ENCODE assay signal across 20 cellular contexts in genomic region chr1:94999456-95000131, GRCh38.
DNase-seq lines count a peak whose midpoint lies in the region; ATAC-seq, FAIRE-seq and TF ChIP-seq lines count a peak whose summit lies in the region.
"Had no signal": no experiment of that assay in that cellular context is flagged by ENCODE, and none has a peak within 500 bp of the region (broad histone marks: within the 10 kb centered on the region; RNA-seq: fewer than 3 reads in every experiment).

No MANE protein-coding gene starts in this region.

- H3K27me3 ChIP-seq in astrocyte (ENCODE audit: insufficient read depth, low read length) (no peaks in the 10 kb centered on the region), neural progenitor cell (no peaks in the 10 kb centered on the region), psoas muscle (ENCODE audit: insufficient read depth in 3 of 3, low read length in 2 of 3) (no peaks in the 10 kb centered on the region)
- H3K27me3 ChIP-seq: BE2C had no signal

- H4K20me1 ChIP-seq in astrocyte (ENCODE audit: insufficient read depth, low read length) = no peaks in the 10 kb centered on the region
- H4K20me1 ChIP-seq in neural progenitor cell (ENCODE audit: low read depth) = no peaks in the 10 kb centered on the region

- H3K4me3 ChIP-seq in HEK293 (ENCODE audit: low read depth, low read length) (no peak overlapping the region), astrocyte (ENCODE audit: insufficient read depth, low read depth, low read length) (no peak overlapping the region), neural progenitor cell (no peak overlapping the region), psoas muscle (no peak overlapping the region)
- H3K4me3 ChIP-seq: A549 had no signal

- H3K27ac Mint-ChIP-seq in astrocyte (ENCODE audit: unreplicated experiment) (peak overlapping the region; percentile 48), neural progenitor cell (peak overlapping the region; percentile 84)
- H3K27ac Mint-ChIP-seq: CD8-positive, alpha-beta T cell had no signal

- H3K27ac ChIP-seq in HEK293 (ENCODE audit: extremely low read depth, low read depth, low read length) (no peak overlapping the region), astrocyte (ENCODE audit: low read depth, low read length) (no peak overlapping the region), neural progenitor cell (no peak overlapping the region), psoas muscle (no peak overlapping the region)
- H3K27ac ChIP-seq: A549, C4-2B had no signal

- H3K36me3 ChIP-seq in HEK293 (ENCODE audit: control insufficient read depth in 2 of 2, insufficient read depth in 1 of 2, low read length in 2 of 2) = no peaks in the 10 kb centered on the region
- no peaks in the 10 kb centered on the region for H3K36me3 ChIP-seq in astrocyte (ENCODE audit: insufficient read depth, low read length)
- no peaks in the 10 kb centered on the region for H3K36me3 ChIP-seq in neural progenitor cell
- H3K36me3 ChIP-seq in psoas muscle (ENCODE audit: insufficient read depth in 1 of 2, low read depth in 1 of 2) = no peaks in the 10 kb centered on the region
- H3K36me3 ChIP-seq: BE2C had no signal

- H3K4me1 ChIP-seq in HEK293 (ENCODE audit: control insufficient read depth, insufficient read depth, low read length) (peaks cover 9% of the 10 kb centered on the region), astrocyte (ENCODE audit: insufficient read depth, low read length) (peaks cover 12% of the 10 kb centered on the region), neural progenitor cell (peaks cover 38% of the 10 kb centered on the region), psoas muscle (no peaks in the 10 kb centered on the region)
- H3K4me1 ChIP-seq: BE2C had no signal

- DNase-seq in astrocyte (ENCODE audit: low read depth) (no peak), left ventricle myocardium superior (no peak), neural progenitor cell (ENCODE audit: low spot score) (no peak), psoas muscle (no peak)
- DNase-seq: BE2C; CD8-positive, alpha-beta T cell; COR-L47; DMS153; DMS79 treated with DMSO at 0.1 percent for 48 hours; GDM1; HCEC 1CT had no signal

- H3K9ac ChIP-seq in astrocyte (ENCODE audit: low read length) (no peak overlapping the region), neural progenitor cell (no peak overlapping the region)

- FAIRE-seq in astrocyte (lab: Jason Lieb, UNC) = no peak
- FAIRE-seq: A549, D721Med, GM12892, GM19239, HepG2, HTR-8/SVneo had no signal

- CTCF ChIA-PET in HEK293 (lab: Yijun Ruan, JAX) = interaction anchor here (0.9 kb wide), 1 partner anchor 966 kb away, joined by 4 read pairs; no protein-coding TSS in a partner anchor

- H3K36me3 Mint-ChIP-seq in astrocyte (ENCODE audit: low read depth, unreplicated experiment) (peaks cover 8% of the 10 kb centered on the region), neural progenitor cell (no peaks in the 10 kb centered on the region)
- H3K36me3 Mint-ChIP-seq: CD8-positive, alpha-beta T cell had no signal

- no peak overlapping the region for H3K4me3 Mint-ChIP-seq in astrocyte (ENCODE audit: unreplicated experiment)
- H3K4me3 Mint-ChIP-seq in neural progenitor cell = no peak overlapping the region
- H3K4me3 Mint-ChIP-seq: CD8-positive, alpha-beta T cell had no signal

- peaks cover 5% of the 10 kb centered on the region for H3F3A ChIP-seq in neural progenitor cell (ENCODE audit: low read depth)

- no peaks in the 10 kb centered on the region for H3K79me2 ChIP-seq in astrocyte (ENCODE audit: insufficient read depth, low read length)
- no peaks in the 10 kb centered on the region for H3K79me2 ChIP-seq in neural progenitor cell (ENCODE audit: low read depth)

- no peak for TF ChIP-seq CTCF in HEK293 (tag by site-specific recombination; IDR thresholded peaks at IDR 0.05)
- no peak for TF ChIP-seq CTCF in astrocyte (IDR thresholded peaks at IDR 0.05; ENCODE audit: insufficient read depth, low read depth, low read length)
- TF ChIP-seq CTCF in neural progenitor cell (IDR thresholded peaks at IDR 0.05) = no peak
- no peak for TF ChIP-seq CTCF in psoas muscle (IDR thresholded peaks at IDR 0.05)

- ATAC-seq in left ventricle myocardium superior = peak; percentile 58
- ATAC-seq in psoas muscle = no peak
- ATAC-seq in HG03025 (IDR thresholded peaks at IDR 0.05; ENCODE audit: low FRiP score, unreplicated experiment) = no peak
- ATAC-seq: A549; CD8-positive, alpha-beta T cell; HepG2 had no signal

- 67 to 80% (median 73%) methylated on average over 4 of the region's 4 CpGs for WGBS in psoas muscle, 3 donors

- H3K27me3 Mint-ChIP-seq in astrocyte (ENCODE audit: low read depth, unreplicated experiment) = no peaks in the 10 kb centered on the region
- peaks cover 4% of the 10 kb centered on the region for H3K27me3 Mint-ChIP-seq in neural progenitor cell (ENCODE audit: insufficient read depth, low read depth)

- intact Hi-C loops in left ventricle myocardium superior (cut with micrococcal nuclease) (no loop called here), psoas muscle (cut with DNase I) (no loop called here)

- H3K4me1 Mint-ChIP-seq in astrocyte (ENCODE audit: low read depth, unreplicated experiment) = peaks cover 19% of the 10 kb centered on the region
- peaks cover 60% of the 10 kb centered on the region for H3K4me1 Mint-ChIP-seq in neural progenitor cell

- H3K9me3 Mint-ChIP-seq in astrocyte (ENCODE audit: unreplicated experiment) (no peaks in the 10 kb centered on the region), neural progenitor cell (no peaks in the 10 kb centered on the region)
- H3K9me3 Mint-ChIP-seq: CD8-positive, alpha-beta T cell had no signal

- POLR2A ChIA-PET in HEK293 (lab: Yijun Ruan, JAX) = no interaction called here

- no peaks in the 10 kb centered on the region for H3K9me3 ChIP-seq in HEK293 (ENCODE audit: control insufficient read depth, insufficient read depth, low read depth, low read length)
- no peaks in the 10 kb centered on the region for H3K9me3 ChIP-seq in astrocyte (ENCODE audit: insufficient read depth, low read depth, low read length)
- H3K9me3 ChIP-seq in neural progenitor cell (ENCODE audit: low read depth) = no peaks in the 10 kb centered on the region
- H3K9me3 ChIP-seq in psoas muscle = no peaks in the 10 kb centered on the region
- H3K9me3 ChIP-seq: A549, BE2C had no signal

- no peak overlapping the region for H2AFZ ChIP-seq in astrocyte (ENCODE audit: low read depth, low read length)
- H2AFZ ChIP-seq in neural progenitor cell (replicated peaks) = no peak overlapping the region

- no peak overlapping the region for H3K4me2 ChIP-seq in astrocyte (ENCODE audit: low read length)
- H3K4me2 ChIP-seq in neural progenitor cell = no peak overlapping the region
- H3K4me2 ChIP-seq: A549 had no signal

TF ChIP-seq in HEK293, 187 proteins besides CTCF, POLR2A, EP300 and RAD21:
- TF ChIP-seq ZNF830 (tag by site-specific recombination; IDR thresholded peaks at IDR 0.05; ENCODE audit: low read depth) (no peak), ZFHX2 (tag by site-specific recombination; conservative IDR thresholded peaks at IDR 0.05) (peak; percentile 80), YY2 (tag by site-specific recombination; IDR thresholded peaks at IDR 0.05) (no peak), EGR2 (tag by site-specific recombination; IDR thresholded peaks at IDR 0.05; ENCODE audit: low read depth) (peak; percentile 63), REST (tag by site-specific recombination; IDR thresholded peaks at IDR 0.05) (no peak), ZNF114 (tag by site-specific recombination; IDR thresholded peaks at IDR 0.05) (no peak)
